ENCODE assay signal across 1 cellular context in the genomic region with DNA sequence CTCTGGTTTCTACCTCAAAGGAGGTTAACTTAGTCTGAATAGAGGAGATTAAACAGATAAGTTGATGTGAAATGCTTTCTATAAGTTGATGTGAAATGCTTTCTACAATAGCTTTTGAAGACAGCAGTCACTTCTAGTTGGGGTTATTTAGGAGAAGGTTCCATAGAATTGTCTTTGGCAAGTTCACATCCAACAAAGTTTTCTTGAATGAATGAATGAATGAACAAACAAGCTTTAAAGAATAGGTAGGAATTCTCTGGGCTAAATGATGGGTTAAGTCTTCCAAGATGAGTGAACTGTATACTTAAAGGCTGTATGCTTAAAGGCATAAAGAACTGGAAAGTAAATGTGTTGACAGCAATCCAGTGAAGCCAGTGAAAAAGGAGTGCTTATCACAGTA.
TF ChIP-seq lines count a peak whose summit lies in the region.

No MANE protein-coding gene starts in this region.

TF ChIP-seq in HEK293, 187 proteins besides CTCF, POLR2A, EP300 and RAD21 (continued from another document):
- TF ChIP-seq, protein P1, sequence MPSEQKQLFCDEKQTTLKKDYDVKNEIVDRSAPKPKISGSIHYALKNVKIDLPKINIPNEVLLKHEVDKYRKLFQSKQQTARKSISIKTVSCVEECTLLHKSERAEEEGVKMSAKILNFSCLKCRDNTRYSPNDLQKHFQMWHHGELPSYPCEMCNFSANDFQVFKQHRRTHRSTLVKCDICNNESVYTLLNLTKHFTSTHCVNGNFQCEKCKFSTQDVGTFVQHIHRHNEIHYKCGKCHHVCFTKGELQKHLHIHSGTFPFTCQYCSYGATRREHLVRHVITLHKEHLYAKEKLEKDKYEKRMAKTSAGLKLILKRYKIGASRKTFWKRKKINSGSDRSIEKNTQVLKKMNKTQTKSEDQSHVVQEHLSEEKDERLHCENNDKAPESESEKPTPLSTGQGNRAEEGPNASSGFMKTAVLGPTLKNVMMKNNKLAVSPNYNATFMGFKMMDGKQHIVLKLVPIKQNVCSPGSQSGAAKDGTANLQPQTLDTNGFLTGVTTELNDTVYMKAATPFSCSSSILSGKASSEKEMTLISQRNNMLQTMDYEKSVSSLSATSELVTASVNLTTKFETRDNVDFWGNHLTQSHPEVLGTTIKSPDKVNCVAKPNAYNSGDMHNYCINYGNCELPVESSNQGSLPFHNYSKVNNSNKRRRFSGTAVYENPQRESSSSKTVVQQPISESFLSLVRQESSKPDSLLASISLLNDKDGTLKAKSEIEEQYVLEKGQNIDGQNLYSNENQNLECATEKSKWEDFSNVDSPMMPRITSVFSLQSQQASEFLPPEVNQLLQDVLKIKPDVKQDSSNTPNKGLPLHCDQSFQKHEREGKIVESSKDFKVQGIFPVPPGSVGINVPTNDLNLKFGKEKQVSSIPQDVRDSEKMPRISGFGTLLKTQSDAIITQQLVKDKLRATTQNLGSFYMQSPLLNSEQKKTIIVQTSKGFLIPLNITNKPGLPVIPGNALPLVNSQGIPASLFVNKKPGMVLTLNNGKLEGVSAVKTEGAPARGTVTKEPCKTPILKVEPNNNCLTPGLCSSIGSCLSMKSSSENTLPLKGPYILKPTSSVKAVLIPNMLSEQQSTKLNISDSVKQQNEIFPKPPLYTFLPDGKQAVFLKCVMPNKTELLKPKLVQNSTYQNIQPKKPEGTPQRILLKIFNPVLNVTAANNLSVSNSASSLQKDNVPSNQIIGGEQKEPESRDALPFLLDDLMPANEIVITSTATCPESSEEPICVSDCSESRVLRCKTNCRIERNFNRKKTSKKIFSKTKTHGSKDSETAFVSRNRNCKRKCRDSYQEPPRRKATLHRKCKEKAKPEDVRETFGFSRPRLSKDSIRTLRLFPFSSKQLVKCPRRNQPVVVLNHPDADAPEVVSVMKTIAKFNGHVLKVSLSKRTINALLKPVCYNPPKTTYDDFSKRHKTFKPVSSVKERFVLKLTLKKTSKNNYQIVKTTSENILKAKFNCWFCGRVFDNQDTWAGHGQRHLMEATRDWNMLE (tag by site-specific recombination; conservative IDR thresholded peaks at IDR 0.05; ENCODE audit: low read depth), result no peak
- TF ChIP-seq YY1 (tag by site-specific recombination; IDR thresholded peaks at IDR 0.05) (no peak), ZNF623 (tag by site-specific recombination; IDR thresholded peaks at IDR 0.05) (no peak)
